8 cellular contexts compared by ENCODE assay signal in genomic region chr4:105147226-105148151, GRCh38. TPM values are rescaled to one million over a fixed set of nuclear protein-coding genes. Genes with fewer than 3 reads are reported as not detected.
DNase-seq lines count a peak whose midpoint lies in the region; ATAC-seq and TF ChIP-seq lines count a peak whose summit lies in the region.

No MANE protein-coding gene starts in this region.

- H3K27ac ChIP-seq in endodermal cell (ENCODE audit: low read depth, low read length) = peak overlapping the region; percentile 92
- no peak overlapping the region for H3K27ac ChIP-seq in mesendoderm (ENCODE audit: low read depth, low read length)
- H3K27ac ChIP-seq in subcutaneous abdominal adipose tissue (ENCODE audit: low read depth, low read length) = peak overlapping the region; percentile 69

- TF ChIP-seq CTCF in activated CD8-positive, alpha-beta T cell treated with anti-CD3 and anti-CD28 coated beads for 36 hours (IDR thresholded peaks at IDR 0.05) = no peak
- no peak for TF ChIP-seq CTCF in endodermal cell (conservative IDR thresholded peaks at IDR 0.05)

- H4K5ac ChIP-seq in mesendoderm (ENCODE audit: low read length) = no peak overlapping the region

- WGBS in endodermal cell (ENCODE audit: insufficient coverage in 1 of 2, insufficient read length in 1 of 2), 2 experiments = 0% methylated on average over 9 to 22 of the region's 25 CpGs
- no CpG with 5 or more reads among the region's 25 CpGs for WGBS in mesendoderm (ENCODE audit: extremely low coverage, insufficient coverage, low lambda C conversion rate)

- peak overlapping the region; percentile 100 for H3K27ac Mint-ChIP-seq in activated CD8-positive, alpha-beta T cell treated with anti-CD3 and anti-CD28 coated beads for 36 hours
- peak overlapping the region; percentile 97 for H3K27ac Mint-ChIP-seq in endodermal cell

- ATAC-seq in activated CD8-positive, alpha-beta T cell treated with anti-CD3 and anti-CD28 coated beads for 36 hours = no peak

- H3K9me3 ChIP-seq in endodermal cell (ENCODE audit: control insufficient read depth, low read length) (no peaks in the 10 kb centered on the region), subcutaneous abdominal adipose tissue (ENCODE audit: control insufficient read depth in 5 of 5, low read length in 5 of 5) (no peaks in the 10 kb centered on the region)

- H2AK5ac ChIP-seq in mesendoderm (ENCODE audit: low read length) = no peak overlapping the region

- POLR2A ChIA-PET in activated CD8-positive, alpha-beta T cell treated with anti-CD3 and anti-CD28 coated beads for 36 hours (lab: Charles Lee) = interaction anchor here (0.8 to 1.7 kb wide), 11 partner anchors 14 to 326 kb away, joined by 3 to 18 read pairs (median 3); partner anchors contain the start of gene PPA2

- DNase-seq in NCI-H146 (lab: John Stamatoyannopoulos, UW) (peak; percentile 10), NCI-H146 treated with DMSO at 0.1 percent for 48 hours (lab: John Stamatoyannopoulos, UW; ENCODE audit: unreplicated experiment) (no peak), NCI-H1092 (lab: John Stamatoyannopoulos, UW) (peak; percentile 16), endodermal cell (peak; percentile 82), mesendoderm (peak; percentile 64), T1000 (lab: John Stamatoyannopoulos, UW) (no peak)
- peak; percentile 39 for DNase-seq in activated CD8-positive, alpha-beta T cell treated with anti-CD3 and anti-CD28 coated beads for 36 hours

- H3K9ac ChIP-seq in endodermal cell (ENCODE audit: extremely low read depth, low read length, poor library complexity, severe bottlenecking) = peak overlapping the region; percentile 97
- peak overlapping the region; percentile 90 for H3K9ac ChIP-seq in mesendoderm (ENCODE audit: low read length)
- peak overlapping the region; percentile 89 to 98 (median 97) for H3K9ac ChIP-seq in subcutaneous abdominal adipose tissue (ENCODE audit: low read length in 5 of 5)

- peak overlapping the region; percentile 91 for H3K56ac ChIP-seq in mesendoderm (ENCODE audit: low read length)

- H3K27me3 ChIP-seq in endodermal cell (ENCODE audit: control insufficient read depth, insufficient read depth, low read length, poor library complexity, severe bottlenecking) (peaks cover 65% of the 10 kb centered on the region), mesendoderm (ENCODE audit: insufficient read depth, low read length, poor library complexity) (peaks cover 13% of the 10 kb centered on the region), subcutaneous abdominal adipose tissue (ENCODE audit: control insufficient read depth in 5 of 5, insufficient read depth in 4 of 5, low read length in 5 of 5) (no peaks in the 10 kb centered on the region)

- CTCF ChIA-PET in activated CD8-positive, alpha-beta T cell treated with anti-CD3 and anti-CD28 coated beads for 36 hours (lab: Charles Lee) = interaction anchor here (0.8 to 1.4 kb wide), 4 partner anchors 14 to 326 kb away, joined by 3 to 9 read pairs (median 3); partner anchors contain the start of gene PPA2

- no peaks in the 10 kb centered on the region for H3K4me1 ChIP-seq in endodermal cell (ENCODE audit: control insufficient read depth, insufficient read depth, low read length)
- peaks cover 2% of the 10 kb centered on the region for H3K4me1 ChIP-seq in mesendoderm (ENCODE audit: control insufficient read depth, low read depth, low read length)
- H3K4me1 ChIP-seq in subcutaneous abdominal adipose tissue (ENCODE audit: control insufficient read depth in 5 of 5, insufficient read depth in 5 of 5, low read length in 5 of 5) = peaks cover 0 to 36% (median 32%) of the 10 kb centered on the region in 5 donors

- peaks cover 36% of the 10 kb centered on the region for H3K4me1 Mint-ChIP-seq in activated CD8-positive, alpha-beta T cell treated with anti-CD3 and anti-CD28 coated beads for 36 hours (ENCODE audit: low read depth)
- H3K4me1 Mint-ChIP-seq in endodermal cell = peaks cover 5% of the 10 kb centered on the region

- no peak overlapping the region for H3K4ac ChIP-seq in mesendoderm (ENCODE audit: low read depth, low read length)

- H3K9me3 Mint-ChIP-seq in activated CD8-positive, alpha-beta T cell treated with anti-CD3 and anti-CD28 coated beads for 36 hours = no peaks in the 10 kb centered on the region
- no peaks in the 10 kb centered on the region for H3K9me3 Mint-ChIP-seq in endodermal cell

- no peaks in the 10 kb centered on the region for H3K79me1 ChIP-seq in mesendoderm (ENCODE audit: low read length)

- peaks cover 18% of the 10 kb centered on the region for H3K36me3 Mint-ChIP-seq in activated CD8-positive, alpha-beta T cell treated with anti-CD3 and anti-CD28 coated beads for 36 hours (ENCODE audit: low read depth)
- H3K36me3 Mint-ChIP-seq in endodermal cell (ENCODE audit: low read depth) = no peaks in the 10 kb centered on the region

- no peak overlapping the region for H2BK5ac ChIP-seq in mesendoderm (ENCODE audit: low read length)

- no peaks in the 10 kb centered on the region for H3K36me3 ChIP-seq in endodermal cell (ENCODE audit: control insufficient read depth, insufficient read depth, low read length)
- H3K36me3 ChIP-seq in mesendoderm (ENCODE audit: control insufficient read depth, insufficient read depth, low read length) = no peaks in the 10 kb centered on the region
- H3K36me3 ChIP-seq in subcutaneous abdominal adipose tissue (ENCODE audit: control insufficient read depth in 5 of 5, insufficient read depth in 5 of 5, low read length in 5 of 5) = no peaks in the 10 kb centered on the region

- H2BK120ac ChIP-seq in mesendoderm (ENCODE audit: low read depth, low read length) = no peak overlapping the region

- H4K8ac ChIP-seq in mesendoderm (ENCODE audit: low read depth, low read length) = no peak overlapping the region

- no peak overlapping the region for H3K23ac ChIP-seq in mesendoderm (ENCODE audit: low read length)

- H3K18ac ChIP-seq in mesendoderm (ENCODE audit: low read length) = peak overlapping the region; percentile 91

- no peaks in the 10 kb centered on the region for H3K27me3 Mint-ChIP-seq in activated CD8-positive, alpha-beta T cell treated with anti-CD3 and anti-CD28 coated beads for 36 hours
- peaks cover 77% of the 10 kb centered on the region for H3K27me3 Mint-ChIP-seq in endodermal cell (ENCODE audit: insufficient read depth)

- H3K4me2 ChIP-seq in mesendoderm (ENCODE audit: low read length) = peak overlapping the region; percentile 85

- H3K4me3 ChIP-seq in endodermal cell (ENCODE audit: low read length) (peak overlapping the region; percentile 98), mesendoderm (ENCODE audit: low read length) (peak overlapping the region; percentile 87), subcutaneous abdominal adipose tissue (ENCODE audit: low read depth in 1 of 5, low read length in 5 of 5) (peak overlapping the region; percentile 95 to 100 (median 98))

- no peak overlapping the region for H2BK15ac ChIP-seq in mesendoderm (replicated peaks; ENCODE audit: low read depth)

- H3K4me3 Mint-ChIP-seq in activated CD8-positive, alpha-beta T cell treated with anti-CD3 and anti-CD28 coated beads for 36 hours = peak overlapping the region; percentile 91
- peak overlapping the region; percentile 92 for H3K4me3 Mint-ChIP-seq in endodermal cell

- intact Hi-C loops in activated CD8-positive, alpha-beta T cell treated with anti-CD3 and anti-CD28 coated beads for 36 hours (cut with micrococcal nuclease) = loop anchor here (2.0 to 10.0 kb wide), 3 partner anchors 47 to 213 kb away; no protein-coding TSS in a partner anchor

- H3K79me2 ChIP-seq in mesendoderm (ENCODE audit: control insufficient read depth, insufficient read depth, low read length) = no peaks in the 10 kb centered on the region

RNA-seq across cellular contexts. Expression of gene TET2, which starts 0.8 kb away (rescaled TPM):
- 10 to 100 TPM; 31.3 to 36.0 TPM for total RNA-seq in activated CD8-positive, alpha-beta T cell treated with anti-CD3 and anti-CD28 coated beads for 36 hours
- 10 to 100 TPM; 12.0 to 15.5 TPM for total RNA-seq in endodermal cell
- polyA plus RNA-seq in endodermal cell (2013, experiment 1 of 2) = 11.6 TPM
- 12.5 TPM for polyA plus RNA-seq in endodermal cell (2013, experiment 2 of 2)
- 0.94 TPM for polyA plus RNA-seq in mesendoderm (2013, experiment 1 of 2)
- 0.85 TPM for polyA plus RNA-seq in mesendoderm (2013, experiment 2 of 2)

Comparison
In these comparisons a context has a peak if more than half of its experiments do, and no peak if none do; other contexts are left out.
1. DNase-seq: peak in NCI-H146 (single experiment), NCI-H1092 (single experiment), activated CD8-positive, alpha-beta T cell treated with anti-CD3 and anti-CD28 coated beads for 36 hours (single experiment), endodermal cell (single experiment) and mesendoderm (single experiment); none in NCI-H146 treated with DMSO at 0.1 percent for 48 hours (single experiment) and T1000 (single experiment).
2. Peak in every context shown above with its lines, with median percentiles within 50 percentile points of each other: H3K4me3 ChIP-seq and H3K9ac ChIP-seq.